ENCODE assay signal across 9 cellular contexts in the genomic region with DNA sequence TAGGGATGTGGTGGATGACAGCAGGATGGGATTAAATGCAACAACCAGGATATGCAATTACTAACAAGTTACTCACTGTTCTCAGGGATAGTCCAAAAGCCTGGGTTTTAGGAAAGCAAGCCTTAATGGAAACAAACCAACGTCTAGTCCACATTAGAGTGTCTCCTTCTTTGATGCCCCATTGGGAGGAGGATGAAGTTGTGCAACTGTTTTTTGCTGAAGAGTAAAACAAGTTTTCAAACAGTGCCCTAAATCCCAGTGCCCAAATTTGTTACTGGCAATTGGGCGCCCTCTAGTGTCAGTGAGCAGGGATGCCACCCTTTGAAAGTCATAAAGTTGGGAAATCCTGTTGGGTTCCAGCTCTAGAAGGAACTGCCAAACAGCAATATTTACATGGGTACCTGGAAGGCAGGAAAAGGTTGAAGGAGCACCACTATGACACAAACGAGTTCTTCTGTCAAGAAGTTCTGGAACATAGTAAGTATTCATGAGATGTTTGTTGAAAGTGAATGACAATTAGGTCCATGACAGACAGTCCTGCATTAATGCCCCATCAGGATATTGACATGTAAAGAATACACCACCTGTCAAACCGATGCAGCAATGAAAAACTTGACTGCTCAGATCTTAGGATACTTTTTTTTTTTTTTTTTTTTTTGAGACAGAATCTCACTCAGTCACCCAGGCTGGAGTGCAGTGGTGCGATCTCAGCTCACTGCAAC. TPM values are rescaled to one million over a fixed set of nuclear protein-coding genes. Genes with fewer than 3 reads are reported as not detected.
DNase-seq lines count a peak whose midpoint lies in the region; ATAC-seq and TF ChIP-seq lines count a peak whose summit lies in the region.
"Had no signal": no experiment of that assay in that cellular context is flagged by ENCODE, and none has a peak within 500 bp of the region (broad histone marks: within the 10 kb centered on the region; RNA-seq: fewer than 3 reads in every experiment).

No MANE protein-coding gene starts in this region.

- H3K4me2 ChIP-seq in DOHH2 (ENCODE audit: low read length) (no peak overlapping the region), SK-N-SH (no peak overlapping the region)

- no peak overlapping the region for H3K4me3 ChIP-seq in DOHH2 (ENCODE audit: low read length)
- H3K4me3 ChIP-seq in SK-N-SH (ENCODE audit: low read depth in 2 of 2, low read length in 1 of 2), result no peak overlapping the region; a peak in 1 of 4 replicates

- H3K36me3 ChIP-seq in DOHH2 (ENCODE audit: control insufficient read depth, low read length), result no peaks in the 10 kb centered on the region
- H3K36me3 ChIP-seq in SK-N-SH (replicated peaks in 1 of 2; ENCODE audit: control insufficient read depth in 1 of 2, insufficient read depth in 2 of 2, low read length in 1 of 2), result no peaks in the 10 kb centered on the region

- H3K4me3 Mint-ChIP-seq in glutamatergic neuron (ENCODE audit: unreplicated experiment) (no peak overlapping the region), progenitor cell of endocrine pancreas (ENCODE audit: low read depth) (no peak overlapping the region)
- H3K4me3 Mint-ChIP-seq: activated naive CD8-positive, alpha-beta T cell had no signal

- TF ChIP-seq RAD21 in SK-N-SH (IDR thresholded peaks at IDR 0.05; ENCODE audit: low read length), result peak; percentile 96

- CTCF ChIA-PET in SK-N-SH (lab: Yijun Ruan, JAX), result interaction anchor here (0.6 to 10.8 kb wide), 60 partner anchors 10 to 447 kb away, joined by 3 to 339 read pairs (median 4); a partner anchor contains a TSS

- no peaks in the 10 kb centered on the region for H3K9me2 ChIP-seq in DOHH2 (replicated peaks; ENCODE audit: control insufficient read depth, low read length)
- H3K9me2 ChIP-seq in SK-N-SH, result no peaks in the 10 kb centered on the region

- H3K9me3 Mint-ChIP-seq in glutamatergic neuron (ENCODE audit: unreplicated experiment), result peaks cover 4% of the 10 kb centered on the region
- H3K9me3 Mint-ChIP-seq in progenitor cell of endocrine pancreas (ENCODE audit: low read depth), result no peaks in the 10 kb centered on the region

- no peak overlapping the region for H2AFZ ChIP-seq in SK-N-SH (ENCODE audit: low read depth)

- H3K36me3 Mint-ChIP-seq in glutamatergic neuron (ENCODE audit: unreplicated experiment), result no peaks in the 10 kb centered on the region
- no peaks in the 10 kb centered on the region for H3K36me3 Mint-ChIP-seq in progenitor cell of endocrine pancreas (ENCODE audit: insufficient read depth)
- H3K36me3 Mint-ChIP-seq: activated naive CD8-positive, alpha-beta T cell had no signal

- H3K4me1 Mint-ChIP-seq in glutamatergic neuron (ENCODE audit: low read depth, unreplicated experiment) (no peaks in the 10 kb centered on the region), progenitor cell of endocrine pancreas (ENCODE audit: low read depth) (no peaks in the 10 kb centered on the region)

- no peak for TF ChIP-seq EP300 in SK-N-SH (IDR thresholded peaks at IDR 0.05; ENCODE audit: borderline replicate concordance in 1 of 2, low read depth in 1 of 2, low read length in 1 of 2)

- H3K27ac ChIP-seq in DOHH2 (ENCODE audit: low read depth, low read length), result no peak overlapping the region
- H3K27ac ChIP-seq in SK-N-SH (ENCODE audit: low read depth in 2 of 2, low read length in 1 of 2), result no peak overlapping the region

- peaks cover 21% of the 10 kb centered on the region for H3K27me3 ChIP-seq in DOHH2 (ENCODE audit: control insufficient read depth, low read length)
- H3K27me3 ChIP-seq in SK-N-SH (ENCODE audit: insufficient read depth), result no peaks in the 10 kb centered on the region

- H3K79me2 ChIP-seq in DOHH2 (ENCODE audit: control insufficient read depth, low read length), result no peaks in the 10 kb centered on the region
- H3K79me2 ChIP-seq in SK-N-SH (ENCODE audit: insufficient read depth), result no peaks in the 10 kb centered on the region

- ATAC-seq in GM18907 (IDR thresholded peaks at IDR 0.05; ENCODE audit: unreplicated experiment), result no peak

- no peaks in the 10 kb centered on the region for H3K4me1 ChIP-seq in DOHH2 (ENCODE audit: control insufficient read depth, low read length)
- peaks cover 0 to 33% of the 10 kb centered on the region in 2 experiments; a peak in 1 of 4 replicates for H3K4me1 ChIP-seq in SK-N-SH (ENCODE audit: control insufficient read depth in 1 of 2, insufficient read depth in 2 of 2, low read depth in 1 of 2, low read length in 1 of 2)

- no peaks in the 10 kb centered on the region for H4K20me1 ChIP-seq in DOHH2 (ENCODE audit: control insufficient read depth, insufficient read depth, low read depth, low read length)
- H4K20me1 ChIP-seq in SK-N-SH (ENCODE audit: insufficient read depth), result no peaks in the 10 kb centered on the region

- H3K27ac Mint-ChIP-seq in glutamatergic neuron (ENCODE audit: unreplicated experiment) (no peak overlapping the region), progenitor cell of endocrine pancreas (no peak overlapping the region)
- H3K27ac Mint-ChIP-seq: activated naive CD8-positive, alpha-beta T cell had no signal

- peak; percentile 94 for TF ChIP-seq CTCF in DOHH2 (IDR thresholded peaks at IDR 0.05; ENCODE audit: low read depth, low read length, poor library complexity, severe bottlenecking)
- peak; percentile 93 for TF ChIP-seq CTCF in LNCAP (IDR thresholded peaks at IDR 0.05)
- peak; percentile 96 for TF ChIP-seq CTCF in SK-N-SH (IDR thresholded peaks at IDR 0.05)
- TF ChIP-seq CTCF in glutamatergic neuron (IDR thresholded peaks at IDR 0.05; ENCODE audit: partially characterized antibody, unreplicated experiment), result peak; percentile 97
- TF ChIP-seq CTCF in progenitor cell of endocrine pancreas (IDR thresholded peaks at IDR 0.05; ENCODE audit: unreplicated experiment), result peak; percentile 94

- H3K27me3 Mint-ChIP-seq in glutamatergic neuron (ENCODE audit: unreplicated experiment) (peaks cover 4% of the 10 kb centered on the region), progenitor cell of endocrine pancreas (peaks cover 23% of the 10 kb centered on the region)

- H3K9ac ChIP-seq in SK-N-SH, result no peak overlapping the region

- H3K9me3 ChIP-seq in DOHH2 (ENCODE audit: control insufficient read depth, insufficient read depth, low read length) (no peaks in the 10 kb centered on the region), SK-N-SH (no peaks in the 10 kb centered on the region)

- POLR2A ChIA-PET in SK-N-SH (lab: Yijun Ruan, JAX), result no interaction called here

- DNase-seq in SK-N-SH, result peak; percentile 65
- peak; percentile 55 for DNase-seq in activated naive CD4-positive, alpha-beta T cell treated with anti-CD3 and anti-CD28 coated beads, Interleukin-2, amount 50 U/mL, for 16 hours
- DNase-seq in glutamatergic neuron, result peak; percentile 64
- DNase-seq in progenitor cell of endocrine pancreas (ENCODE audit: low spot score, unreplicated experiment), result no peak
- DNase-seq in NCI-H146 (lab: John Stamatoyannopoulos, UW), result no peak

- WGBS in SK-N-SH (ENCODE audit: low lambda C conversion rate), result 22% methylated on average over 5 of the region's 5 CpGs

- H3F3A ChIP-seq in DOHH2 (ENCODE audit: control insufficient read depth, insufficient read depth), result no peaks in the 10 kb centered on the region
- H3F3A ChIP-seq in SK-N-SH (replicated peaks; ENCODE audit: insufficient read depth), result no peaks in the 10 kb centered on the region

TF ChIP-seq in SK-N-SH, 30 proteins besides CTCF, POLR2A, EP300 and RAD21:
- TF ChIP-seq RCOR1 (IDR thresholded peaks at IDR 0.05; ENCODE audit: low read length) (no peak), SMC3 (IDR thresholded peaks at IDR 0.05; ENCODE audit: low read depth, low read length) (peak; percentile 97), NRF1 (IDR thresholded peaks at IDR 0.05; ENCODE audit: low read depth, low read length) (0 out of 2 replicates have a peak, but pooled peaks have one; percentile 9), SIN3A (IDR thresholded peaks at IDR 0.05; ENCODE audit: borderline replicate concordance, low read depth, low read length) (no peak), TAF1 (IDR thresholded peaks at IDR 0.05; ENCODE audit: borderline replicate concordance, low read depth, low read length) (no peak)

RNA-seq across cellular contexts. Expression of a gene that starts 11.1 kb away (rescaled TPM):
- 2.8 and 4.1 TPM in 2 replicates for polyA plus RNA-seq in SK-N-SH (2012; rRNA removed)
- 2.4 and 3.2 TPM in 2 replicates for polyA plus RNA-seq in SK-N-SH (2012; cell fraction: cytosol; rRNA removed)
- 8.7 and 10.2 TPM in 2 replicates for polyA plus RNA-seq in SK-N-SH (2012; cell fraction: nucleus; rRNA removed)
- total RNA-seq in glutamatergic neuron (ENCODE audit: unreplicated experiment) (13.7 TPM), progenitor cell of endocrine pancreas (2.2 and 3.0 TPM in 2 replicates)

RNA-seq across cellular contexts. Expression of a gene that starts 21.3 kb away (rescaled TPM):
- polyA plus RNA-seq in SK-N-SH (2012; rRNA removed), result 17.9 and 27.8 TPM in 2 replicates
- 14.0 and 16.9 TPM in 2 replicates for polyA plus RNA-seq in SK-N-SH (2012; cell fraction: cytosol; rRNA removed)
- 50.1 and 55.3 TPM in 2 replicates for polyA plus RNA-seq in SK-N-SH (2012; cell fraction: nucleus; rRNA removed)
- total RNA-seq in glutamatergic neuron (ENCODE audit: unreplicated experiment) (23.4 TPM), progenitor cell of endocrine pancreas (17.8 and 18.6 TPM in 2 replicates)

Comparison
In these comparisons a context has a peak if more than half of its experiments do, and no peak if none do; other contexts are left out.
1. DNase-seq: peak in SK-N-SH (single experiment), activated naive CD4-positive, alpha-beta T cell treated with anti-CD3 and anti-CD28 coated beads, Interleukin-2, amount 50 U/mL, for 16 hours (single experiment) and glutamatergic neuron (single experiment); none in progenitor cell of endocrine pancreas (single experiment) and NCI-H146 (single experiment).
2. Peak in every context shown above with its lines, with median percentiles within 50 percentile points of each other: CTCF ChIP-seq.